ENCODE assay signal across 8 cellular contexts in the genomic region with DNA sequence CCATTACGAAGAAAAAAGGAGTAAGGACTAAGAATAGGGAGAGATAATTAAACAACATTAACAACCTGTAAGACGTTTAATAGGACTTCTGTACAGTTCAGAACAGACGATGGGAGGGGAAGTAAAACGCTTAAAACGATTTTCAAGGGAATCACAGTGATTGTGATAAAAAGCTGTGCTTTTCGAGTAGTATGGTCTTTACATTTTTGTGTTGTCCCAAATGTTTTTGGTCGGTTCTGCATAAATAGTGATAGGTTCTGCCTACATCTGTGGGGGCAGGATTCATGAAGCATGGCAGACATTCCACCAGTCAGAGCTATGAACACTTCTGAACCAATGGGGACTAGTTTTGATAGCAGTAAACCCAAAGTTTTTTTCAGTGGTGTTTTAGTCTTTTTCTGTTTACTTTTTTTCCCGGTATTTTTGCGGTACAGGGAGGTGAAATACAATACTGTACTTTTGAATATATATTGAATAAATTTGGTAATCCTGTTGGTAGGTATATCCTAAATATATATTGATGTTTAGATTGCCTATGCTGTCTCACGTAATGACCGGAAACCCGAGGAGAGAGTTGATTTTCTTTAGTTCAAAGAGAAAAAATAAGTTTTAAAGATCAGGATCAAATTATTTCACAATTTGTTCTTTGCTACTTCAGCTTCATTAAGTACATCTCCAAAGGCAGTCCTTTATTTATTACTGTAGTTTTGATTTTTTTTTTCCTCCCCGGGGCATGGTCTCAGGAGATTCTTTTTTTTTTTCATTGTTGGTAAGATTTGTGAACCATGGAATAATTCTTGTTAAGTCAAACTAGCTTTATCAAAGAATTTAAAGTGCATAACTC. TPM values are rescaled to one million over a fixed set of nuclear protein-coding genes. Genes with fewer than 3 reads are reported as not detected.
A peak's percentile ranks its signal among the peaks of the same experiment; 100 is the strongest.
DNase-seq lines count a peak whose midpoint lies in the region; ATAC-seq, FAIRE-seq and TF ChIP-seq lines count a peak whose summit lies in the region.

No MANE protein-coding gene starts in this region.

- H4K20me1 ChIP-seq in osteoblast (ENCODE audit: insufficient read depth, low read length): peaks cover 43% of the 10 kb centered on the region

- DNase-seq in A549 (ENCODE audit: low read depth in 1 of 2, low spot score in 1 of 2): peak; percentile 52 to 54
- DNase-seq in GM12864 (ENCODE audit: low read depth): no peak
- DNase-seq in activated CD4-positive, alpha-beta memory T cell treated with anti-CD3 and anti-CD28 coated beads, Interleukin-2, amount 10 ng/mL, durations not matched to agents 7 days and 5 days: peak; percentile 28
- peak; percentile 78 for DNase-seq in fibroblast of peridontal ligament (ENCODE audit: extremely low read depth)
- DNase-seq in osteoblast (ENCODE audit: insufficient read length, low spot score, missing footprints): peak; percentile 94
- no peak for DNase-seq in islet precursor cell
- DNase-seq in NCI-H510A treated with DMSO at 0.1 percent for 48 hours (lab: John Stamatoyannopoulos, UW): no peak

- no peak for TF ChIP-seq RAD21 in A549 (conservative IDR thresholded peaks at IDR 0.05 in 1 of 2, IDR thresholded peaks at IDR 0.05 in 1 of 2)

- peaks cover 26 to 39% (median 32%) of the 10 kb centered on the region in 3 donors for H3K4me1 Mint-ChIP-seq in IgD-negative memory B cell
- H3K4me1 Mint-ChIP-seq in activated CD4-positive, alpha-beta memory T cell treated with anti-CD3 and anti-CD28 coated beads, Interleukin-2, amount 10 ng/mL, durations not matched to agents 7 days and 5 days: peaks cover 34% of the 10 kb centered on the region

- POLR2A ChIA-PET in A549 (lab: Yijun Ruan, JAX): interaction anchor here (0.6 to 0.8 kb wide), 2 partner anchors 68 to 217 kb away, joined by 4 to 9 read pairs; a partner anchor contains a TSS
- POLR2A ChIA-PET in activated CD4-positive, alpha-beta memory T cell treated with anti-CD3 and anti-CD28 coated beads, Interleukin-2, amount 10 ng/mL, durations not matched to agents 7 days and 5 days (lab: Charles Lee): interaction anchor here (1.2 to 4.5 kb wide), 7 partner anchors 18 to 365 kb away, joined by 3 to 39 read pairs (median 4); a partner anchor contains a TSS

- peak overlapping the region; percentile 96 for H3K4me3 Mint-ChIP-seq in IgD-negative memory B cell
- H3K4me3 Mint-ChIP-seq in activated CD4-positive, alpha-beta memory T cell treated with anti-CD3 and anti-CD28 coated beads, Interleukin-2, amount 10 ng/mL, durations not matched to agents 7 days and 5 days: peak overlapping the region; percentile 94

- 1% methylated on average over 13 of the region's 13 CpGs for WGBS in A549 (ENCODE audit: missing lambda C conversion rate)

- H3K36me3 ChIP-seq in osteoblast (ENCODE audit: insufficient read depth, low read length): peaks cover 4% of the 10 kb centered on the region

- H3K27me3 Mint-ChIP-seq in IgD-negative memory B cell: no peaks in the 10 kb centered on the region
- H3K27me3 Mint-ChIP-seq in activated CD4-positive, alpha-beta memory T cell treated with anti-CD3 and anti-CD28 coated beads, Interleukin-2, amount 10 ng/mL, durations not matched to agents 7 days and 5 days: peaks cover 11% of the 10 kb centered on the region

- no peak overlapping the region for H2AFZ ChIP-seq in osteoblast (ENCODE audit: low read length)

- H3K36me3 Mint-ChIP-seq in IgD-negative memory B cell: peaks cover 1% of the 10 kb centered on the region
- peaks cover 20% of the 10 kb centered on the region for H3K36me3 Mint-ChIP-seq in activated CD4-positive, alpha-beta memory T cell treated with anti-CD3 and anti-CD28 coated beads, Interleukin-2, amount 10 ng/mL, durations not matched to agents 7 days and 5 days (ENCODE audit: low read depth)

- peak in 1 of 2 experiments; percentile 58; a peak in 3 of 6 replicates for ATAC-seq in A549

- CTCF ChIA-PET in A549 (lab: Yijun Ruan, JAX): interaction anchor here (0.6 to 2.2 kb wide), 3 partner anchors 10 to 70 kb away, joined by 3 to 5 read pairs (median 3); no protein-coding TSS in a partner anchor
- CTCF ChIA-PET in activated CD4-positive, alpha-beta memory T cell treated with anti-CD3 and anti-CD28 coated beads, Interleukin-2, amount 10 ng/mL, durations not matched to agents 7 days and 5 days (lab: Charles Lee): interaction anchor here (0.8 kb wide), 1 partner anchor 303 kb away, joined by 5 read pairs; a partner anchor contains a TSS

- no peaks in the 10 kb centered on the region for H3K9me3 Mint-ChIP-seq in IgD-negative memory B cell
- H3K9me3 Mint-ChIP-seq in activated CD4-positive, alpha-beta memory T cell treated with anti-CD3 and anti-CD28 coated beads, Interleukin-2, amount 10 ng/mL, durations not matched to agents 7 days and 5 days: no peaks in the 10 kb centered on the region

- peak overlapping the region; percentile 97 to 99 (median 98) for H3K27ac Mint-ChIP-seq in IgD-negative memory B cell
- peak overlapping the region; percentile 92 for H3K27ac Mint-ChIP-seq in activated CD4-positive, alpha-beta memory T cell treated with anti-CD3 and anti-CD28 coated beads, Interleukin-2, amount 10 ng/mL, durations not matched to agents 7 days and 5 days

- H3K4me3 ChIP-seq in A549: peak overlapping the region; percentile 78
- peak overlapping the region; percentile 99 for H3K4me3 ChIP-seq in GM12864 (ENCODE audit: low read depth, low read length)
- H3K4me3 ChIP-seq in osteoblast (ENCODE audit: insufficient read depth, low read length): peak overlapping the region; percentile 75

- H3K4me2 ChIP-seq in A549 (peak overlapping the region; percentile 80), osteoblast (ENCODE audit: insufficient read depth, low read length) (peak overlapping the region; percentile 87)

- TF ChIP-seq EP300 in A549 (IDR thresholded peaks at IDR 0.05): no peak

- H3K9me3 ChIP-seq in A549: no peaks in the 10 kb centered on the region
- H3K9me3 ChIP-seq in osteoblast (ENCODE audit: low read depth, low read length): no peaks in the 10 kb centered on the region

- no peak for FAIRE-seq in A549 (lab: Jason Lieb, UNC)

- H3K4me1 ChIP-seq in A549: peaks cover 50% of the 10 kb centered on the region
- peaks cover 11% of the 10 kb centered on the region for H3K4me1 ChIP-seq in osteoblast (ENCODE audit: insufficient read depth, low read length)

- H3K27me3 ChIP-seq in osteoblast (ENCODE audit: insufficient read depth, low read length): no peaks in the 10 kb centered on the region

- H3K27ac ChIP-seq in A549 (peak overlapping the region; percentile 99), osteoblast (ENCODE audit: low read depth, low read length) (peak overlapping the region; percentile 88)

- TF ChIP-seq CTCF in A549 (IDR thresholded peaks at IDR 0.05) (no peak), GM12864 (IDR thresholded peaks at IDR 0.05; ENCODE audit: low read depth, low read length, missing control alignments) (no peak), osteoblast (IDR thresholded peaks at IDR 0.05; ENCODE audit: extremely low read depth, low read depth, low read length) (no peak)

- H3K79me2 ChIP-seq in osteoblast (ENCODE audit: insufficient read depth, low read length): peaks cover 68% of the 10 kb centered on the region

- TF ChIP-seq POLR2A in A549 (IDR thresholded peaks at IDR 0.05; ENCODE audit: low read length): no peak

TF ChIP-seq in A549, 52 proteins besides CTCF, POLR2A, EP300 and RAD21 (continues in another document):
- TF ChIP-seq, protein P1, sequence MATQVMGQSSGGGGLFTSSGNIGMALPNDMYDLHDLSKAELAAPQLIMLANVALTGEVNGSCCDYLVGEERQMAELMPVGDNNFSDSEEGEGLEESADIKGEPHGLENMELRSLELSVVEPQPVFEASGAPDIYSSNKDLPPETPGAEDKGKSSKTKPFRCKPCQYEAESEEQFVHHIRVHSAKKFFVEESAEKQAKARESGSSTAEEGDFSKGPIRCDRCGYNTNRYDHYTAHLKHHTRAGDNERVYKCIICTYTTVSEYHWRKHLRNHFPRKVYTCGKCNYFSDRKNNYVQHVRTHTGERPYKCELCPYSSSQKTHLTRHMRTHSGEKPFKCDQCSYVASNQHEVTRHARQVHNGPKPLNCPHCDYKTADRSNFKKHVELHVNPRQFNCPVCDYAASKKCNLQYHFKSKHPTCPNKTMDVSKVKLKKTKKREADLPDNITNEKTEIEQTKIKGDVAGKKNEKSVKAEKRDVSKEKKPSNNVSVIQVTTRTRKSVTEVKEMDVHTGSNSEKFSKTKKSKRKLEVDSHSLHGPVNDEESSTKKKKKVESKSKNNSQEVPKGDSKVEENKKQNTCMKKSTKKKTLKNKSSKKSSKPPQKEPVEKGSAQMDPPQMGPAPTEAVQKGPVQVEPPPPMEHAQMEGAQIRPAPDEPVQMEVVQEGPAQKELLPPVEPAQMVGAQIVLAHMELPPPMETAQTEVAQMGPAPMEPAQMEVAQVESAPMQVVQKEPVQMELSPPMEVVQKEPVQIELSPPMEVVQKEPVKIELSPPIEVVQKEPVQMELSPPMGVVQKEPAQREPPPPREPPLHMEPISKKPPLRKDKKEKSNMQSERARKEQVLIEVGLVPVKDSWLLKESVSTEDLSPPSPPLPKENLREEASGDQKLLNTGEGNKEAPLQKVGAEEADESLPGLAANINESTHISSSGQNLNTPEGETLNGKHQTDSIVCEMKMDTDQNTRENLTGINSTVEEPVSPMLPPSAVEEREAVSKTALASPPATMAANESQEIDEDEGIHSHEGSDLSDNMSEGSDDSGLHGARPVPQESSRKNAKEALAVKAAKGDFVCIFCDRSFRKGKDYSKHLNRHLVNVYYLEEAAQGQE (IDR thresholded peaks at IDR 0.05): no peak
- TF ChIP-seq HOXB5 (CRISPR knock-in tag; IDR thresholded peaks at IDR 0.05): no peak
- no peak for TF ChIP-seq ZC3H11A (IDR thresholded peaks at IDR 0.05)
- TF ChIP-seq, protein P2, sequence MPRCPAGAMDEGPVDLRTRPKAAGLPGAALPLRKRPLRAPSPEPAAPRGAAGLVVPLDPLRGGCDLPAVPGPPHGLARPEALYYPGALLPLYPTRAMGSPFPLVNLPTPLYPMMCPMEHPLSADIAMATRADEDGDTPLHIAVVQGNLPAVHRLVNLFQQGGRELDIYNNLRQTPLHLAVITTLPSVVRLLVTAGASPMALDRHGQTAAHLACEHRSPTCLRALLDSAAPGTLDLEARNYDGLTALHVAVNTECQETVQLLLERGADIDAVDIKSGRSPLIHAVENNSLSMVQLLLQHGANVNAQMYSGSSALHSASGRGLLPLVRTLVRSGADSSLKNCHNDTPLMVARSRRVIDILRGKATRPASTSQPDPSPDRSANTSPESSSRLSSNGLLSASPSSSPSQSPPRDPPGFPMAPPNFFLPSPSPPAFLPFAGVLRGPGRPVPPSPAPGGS (IDR thresholded peaks at IDR 0.05): no peak

RNA-seq across cellular contexts. Expression of a gene that starts 1.3 kb away (rescaled TPM):
- polyA plus RNA-seq in A549 (2011; rRNA removed) (45.3 and 57.7 TPM in 2 replicates), A549 (2017; fragmentation: RNase III; extraction: RNeasy Plus Mini Kit Qiagen cat#74134 plus additional on column Dnase treatment) (24.3 to 25.6 TPM (median 25.6 TPM) in 3 replicates), IgD-negative memory B cell (44.6 TPM)
- 5.9 and 7.3 TPM in 2 replicates for polyA plus RNA-seq in A549 (2012; cell fraction: cytosol; rRNA removed)
- polyA plus RNA-seq in A549 (2012; cell fraction: nucleus; rRNA removed): 5.6 and 8.3 TPM in 2 replicates
- polyA minus RNA-seq in A549 (2011; rRNA and poly(A)+ RNA removed): 36.1 and 57.5 TPM in 2 replicates
- 10 to 100 TPM; 55.9 to 56.3 TPM for total RNA-seq in activated CD4-positive, alpha-beta memory T cell treated with anti-CD3 and anti-CD28 coated beads, Interleukin-2, amount 10 ng/mL, durations not matched to agents 7 days and 5 days
- total RNA-seq in osteoblast: 189 and 199 TPM in 2 replicates

Comparison
In these comparisons a context has a peak if more than half of its experiments do, and no peak if none do; other contexts are left out.
1. DNase-seq: peak in A549 (2 of 2), activated CD4-positive, alpha-beta memory T cell treated with anti-CD3 and anti-CD28 coated beads, Interleukin-2, amount 10 ng/mL, durations not matched to agents 7 days and 5 days (single experiment), fibroblast of peridontal ligament (single experiment) and osteoblast (single experiment); none in GM12864 (single experiment), islet precursor cell (single experiment) and NCI-H510A treated with DMSO at 0.1 percent for 48 hours (single experiment).
2. Peak in every context shown above with its lines, with median percentiles within 50 percentile points of each other: H3K4me3 ChIP-seq.